12 cellular contexts compared by ENCODE assay signal in genomic region chr2:219469186-219469724, GRCh38. TPM values are rescaled to one million over a fixed set of nuclear protein-coding genes. Genes with fewer than 3 reads are reported as not detected.
DNase-seq lines count a peak whose midpoint lies in the region; FAIRE-seq and TF ChIP-seq lines count a peak whose summit lies in the region.
"Had no signal": no experiment of that assay in that cellular context is flagged by ENCODE, and none has a peak within 500 bp of the region (broad histone marks: within the 10 kb centered on the region; RNA-seq: fewer than 3 reads in every experiment).

No MANE protein-coding gene starts in this region.

- H4K20me1 ChIP-seq in mammary epithelial cell (ENCODE audit: insufficient read depth, low read length), result no peaks in the 10 kb centered on the region

- TF ChIP-seq POLR2A in GM12892 (IDR thresholded peaks at IDR 0.05; ENCODE audit: low read depth, low read length), result no peak

- H3K4me3 ChIP-seq in mammary epithelial cell (replicated peaks in 1 of 3; ENCODE audit: insufficient read depth in 1 of 3, low read depth in 2 of 3, low read length in 3 of 3), result no peak overlapping the region
- H3K4me3 ChIP-seq in effector memory CD4-positive, alpha-beta T cell (ENCODE audit: insufficient read depth, low read depth, low read length, poor library complexity, severe bottlenecking), result no peak overlapping the region

- H3K9me3 ChIP-seq in mammary epithelial cell (replicated peaks; ENCODE audit: insufficient read depth, low read length), result no peaks in the 10 kb centered on the region
- H3K9me3 ChIP-seq in effector memory CD4-positive, alpha-beta T cell (ENCODE audit: control insufficient read depth, low read length), result no peaks in the 10 kb centered on the region

- H3K36me3 ChIP-seq in mammary epithelial cell (ENCODE audit: insufficient read depth, low read length), result peaks cover 3% of the 10 kb centered on the region
- H3K36me3 ChIP-seq in effector memory CD4-positive, alpha-beta T cell (ENCODE audit: control insufficient read depth, insufficient read depth, low read length), result no peaks in the 10 kb centered on the region

- H3K79me2 ChIP-seq in mammary epithelial cell (ENCODE audit: insufficient read depth, low read length), result no peaks in the 10 kb centered on the region

- no TSS peak for BruUV-seq in mammary epithelial cell (replicated peaks; lab: Mats Ljungman, UMichigan)

- H3K9ac ChIP-seq in mammary epithelial cell (ENCODE audit: insufficient read depth, low read length), result no peak overlapping the region

- FAIRE-seq in GM12892 (lab: Jason Lieb, UNC), result no peak

- peaks cover 41% of the 10 kb centered on the region for H3K4me1 ChIP-seq in mammary epithelial cell (ENCODE audit: insufficient read depth, low read length)
- H3K4me1 ChIP-seq in effector memory CD4-positive, alpha-beta T cell (ENCODE audit: control insufficient read depth, insufficient read depth, low read length, poor library complexity, severe bottlenecking), result no peaks in the 10 kb centered on the region

- CTCF ChIA-PET in mammary epithelial cell (lab: Charles Lee; ENCODE audit: low non-redundant PET), result no interaction called here

- H3K27ac ChIP-seq in mammary epithelial cell (ENCODE audit: insufficient read depth, low read depth, low read length), result no peak overlapping the region
- H3K27ac ChIP-seq in effector memory CD4-positive, alpha-beta T cell (ENCODE audit: insufficient read depth, low read length, poor library complexity, severe bottlenecking), result no peak overlapping the region

- no peak overlapping the region for H2AFZ ChIP-seq in mammary epithelial cell (ENCODE audit: low read depth, low read length)

- H3K4me2 ChIP-seq in mammary epithelial cell (ENCODE audit: insufficient read depth, low read depth, low read length), result peak overlapping the region; percentile 24

- peak; percentile 94 for DNase-seq in AG08396 (ENCODE audit: low spot score)
- DNase-seq in M059J (ENCODE audit: low read depth), result peak; percentile 85
- peak; percentile 79 for DNase-seq in mammary epithelial cell
- DNase-seq in hepatic stellate cell (ENCODE audit: low spot score), result peak; percentile 90
- no peak for DNase-seq in activated naive CD4-positive, alpha-beta T cell treated with anti-CD3 and anti-CD28 coated beads, Interleukin-2, amount 50 U/mL, for 16 hours
- DNase-seq in NCI-H1694 treated with DMSO at 0.1 percent for 48 hours (lab: John Stamatoyannopoulos, UW), result no peak
- DNase-seq in effector memory CD4-positive, alpha-beta T cell, result no peak
- DNase-seq in GM12892 (ENCODE audit: insufficient read length), result no peak
- DNase-seq: amygdala, left cardiac atrium, NCI-H748 treated with DMSO at 0.1 percent for 48 hours, T-helper 17 cell had no signal

- no peak for TF ChIP-seq CTCF in mammary epithelial cell (conservative IDR thresholded peaks at IDR 0.05 in 1 of 2, IDR thresholded peaks at IDR 0.05 in 1 of 2; ENCODE audit: extremely low read depth in 1 of 2, insufficient read depth in 1 of 2, low read depth in 1 of 2, low read length in 2 of 2)

- no peaks in the 10 kb centered on the region for H3K27me3 ChIP-seq in mammary epithelial cell (ENCODE audit: insufficient read depth, low read length)
- H3K27me3 ChIP-seq in effector memory CD4-positive, alpha-beta T cell (replicated peaks; ENCODE audit: control insufficient read depth, insufficient read depth, low read length, poor library complexity, severe bottlenecking), result no peaks in the 10 kb centered on the region

- in situ Hi-C loops in mammary epithelial cell (cut with MboI; ENCODE audit: low sequenced_read_pairs in 2 of 2), result no loop called here

- intact Hi-C loops in mammary epithelial cell (cut with micrococcal nuclease), result no loop called here

- dilution Hi-C loops in mammary epithelial cell (cut with HindIII; ENCODE audit: low sequenced_read_pairs), result no loop called here

- 52% methylated on average over 13 of the region's 16 CpGs for WGBS in mammary epithelial cell (ENCODE audit: low coverage, missing lambda C conversion rate)

RNA-seq across cellular contexts. Expression of gene GMPPA, which starts 29.4 kb away (rescaled TPM):
- 81.6 and 89.2 TPM in 2 replicates for total RNA-seq in M059J (2014; rRNA removed; shearing (Covaris generic))
- total RNA-seq in mammary epithelial cell, result 10 to 100 TPM; 37.8 to 50.1 TPM
- 69.6 TPM for polyA plus RNA-seq in mammary epithelial cell
- polyA minus RNA-seq in mammary epithelial cell, result 90.8 TPM
- polyA plus RNA-seq in GM12892 (2012; ENCODE audit: missing spikeins), result 26.6 TPM

RNA-seq across cellular contexts. Expression of gene SPEG, which starts 34.6 kb away (rescaled TPM):
- 9.8 and 13.9 TPM in 2 replicates for total RNA-seq in M059J (2014; rRNA removed; shearing (Covaris generic))
- 10 to 100 TPM; 47.2 to 77.6 TPM for total RNA-seq in mammary epithelial cell
- 33.4 TPM for polyA plus RNA-seq in mammary epithelial cell
- 34.6 TPM for polyA minus RNA-seq in mammary epithelial cell
- polyA plus RNA-seq in GM12892 (2012; ENCODE audit: missing spikeins), result not detected

RNA-seq across cellular contexts. Expression of gene ASIC4, which starts 45.0 kb away (rescaled TPM):
- 0.02 and 0.10 TPM in 2 replicates for total RNA-seq in M059J (2014; rRNA removed; shearing (Covaris generic))
- total RNA-seq in mammary epithelial cell, result under 1 TPM; 0.16 to 0.17 TPM
- 0.05 TPM for polyA plus RNA-seq in mammary epithelial cell
- polyA minus RNA-seq in mammary epithelial cell, result not detected
- polyA plus RNA-seq in GM12892 (2012; ENCODE audit: missing spikeins), result not detected

RNA-seq across cellular contexts. Expression of gene DES, which starts 51.1 kb away (rescaled TPM):
- total RNA-seq in M059J (2014; rRNA removed; shearing (Covaris generic)), result 0.37 TPM in 1 of 2 replicates, not detected in the other
- under 1 TPM in 1 of 2 donors, not detected in 1; 0.33 TPM for total RNA-seq in mammary epithelial cell
- polyA plus RNA-seq in mammary epithelial cell, result 0.07 TPM
- polyA minus RNA-seq in mammary epithelial cell, result not detected
- polyA plus RNA-seq in GM12892 (2012; ENCODE audit: missing spikeins), result not detected
- total RNA-seq: T-helper 17 cell had no signal

Comparison
In these comparisons a context has a peak if more than half of its experiments do, and no peak if none do; other contexts are left out.
1. DNase-seq: peak in AG08396 (single experiment), M059J (single experiment), mammary epithelial cell (single experiment) and hepatic stellate cell (single experiment); none in activated naive CD4-positive, alpha-beta T cell treated with anti-CD3 and anti-CD28 coated beads, Interleukin-2, amount 50 U/mL, for 16 hours (single experiment), NCI-H1694 treated with DMSO at 0.1 percent for 48 hours (single experiment), effector memory CD4-positive, alpha-beta T cell (0 of 3) and GM12892 (single experiment).